26 cellular contexts compared by ENCODE assay signal in the genomic region with DNA sequence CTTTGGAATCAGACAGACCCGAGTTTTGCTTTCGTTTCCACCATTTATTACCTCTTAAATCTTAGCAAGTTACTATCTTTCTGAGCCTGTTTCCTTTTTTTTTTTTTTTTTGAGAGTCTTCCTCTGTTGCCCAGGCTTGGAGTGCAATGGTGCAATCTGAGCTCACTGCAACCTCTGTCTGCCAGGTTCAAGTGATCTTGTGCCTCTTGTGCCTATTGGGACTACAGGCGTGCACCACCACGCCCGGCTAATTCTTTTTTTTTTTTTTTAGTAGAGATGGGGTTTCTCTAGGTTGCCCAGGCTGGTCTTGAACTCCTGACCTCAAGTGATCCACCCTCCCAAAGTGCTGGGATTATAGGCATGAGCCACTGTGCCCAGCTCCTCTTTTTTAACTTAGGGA.
"Had no signal": no experiment of that assay in that cellular context is flagged by ENCODE, and none has a peak within 500 bp of the region (broad histone marks: within the 10 kb centered on the region; RNA-seq: fewer than 3 reads in every experiment).

No MANE protein-coding gene starts in this region.

- H3K4me1 Mint-ChIP-seq: central memory CD8-positive, alpha-beta T cell; neural crest cell had no signal

- H3K4me3 Mint-ChIP-seq: central memory CD8-positive, alpha-beta T cell; dendritic cell treated with granulocyte-macrophage colony-stimulating factor and Interleukin-4, amounts not matched to agents 40 ng/mL and 50 ng/mL, for 4 days; naive thymus-derived CD8-positive, alpha-beta T cell; neural crest cell; stimulated activated effector memory CD8-positive, alpha-beta T cell treated with anti-CD3 and anti-CD28 coated beads, Interleukin-12 subunit alpha, Interleukin-12 subunit beta, amount 100 ng/mL, for 72 hours had no signal

- H3K9me3 ChIP-seq: colonic mucosa, esophagus muscularis mucosa, gastroesophageal sphincter, heart left ventricle, left lung, right lobe of liver, stomach, testis, tibial artery, upper lobe of left lung had no signal

- H3K4me1 ChIP-seq: colonic mucosa, gastroesophageal sphincter, left lung, parathyroid adenoma, right lobe of liver, testis, upper lobe of left lung had no signal

- H3K36me3 ChIP-seq: colonic mucosa had no signal

- H3K4me3 ChIP-seq: colonic mucosa, esophagus muscularis mucosa, gastroesophageal sphincter, heart left ventricle, hepatocyte, left lung, right lobe of liver, stomach, testis, tibial artery, upper lobe of left lung had no signal

- H3K9me3 Mint-ChIP-seq: central memory CD8-positive, alpha-beta T cell; dendritic cell treated with granulocyte-macrophage colony-stimulating factor and Interleukin-4, amounts not matched to agents 40 ng/mL and 50 ng/mL, for 4 days; naive thymus-derived CD8-positive, alpha-beta T cell; stimulated activated effector memory CD8-positive, alpha-beta T cell treated with anti-CD3 and anti-CD28 coated beads, Interleukin-12 subunit alpha, Interleukin-12 subunit beta, amount 100 ng/mL, for 72 hours had no signal

- ATAC-seq: foreskin keratinocyte; gastroesophageal sphincter; heart left ventricle; left lung; naive thymus-derived CD8-positive, alpha-beta T cell; right lobe of liver; stimulated activated effector memory CD8-positive, alpha-beta T cell treated with anti-CD3 and anti-CD28 coated beads, Interleukin-12 subunit alpha, Interleukin-12 subunit beta, amount 100 ng/mL, for 72 hours had no signal

- H3K27me3 Mint-ChIP-seq: central memory CD8-positive, alpha-beta T cell; dendritic cell treated with granulocyte-macrophage colony-stimulating factor and Interleukin-4, amounts not matched to agents 40 ng/mL and 50 ng/mL, for 4 days; naive thymus-derived CD8-positive, alpha-beta T cell; progenitor cell of endocrine pancreas had no signal

- H3K36me3 Mint-ChIP-seq: stimulated activated effector memory CD8-positive, alpha-beta T cell treated with anti-CD3 and anti-CD28 coated beads, Interleukin-12 subunit alpha, Interleukin-12 subunit beta, amount 100 ng/mL, for 72 hours had no signal

- H3K27ac Mint-ChIP-seq: dendritic cell treated with granulocyte-macrophage colony-stimulating factor and Interleukin-4, amounts not matched to agents 40 ng/mL and 50 ng/mL, for 4 days; naive thymus-derived CD8-positive, alpha-beta T cell; progenitor cell of endocrine pancreas; stimulated activated effector memory CD8-positive, alpha-beta T cell treated with anti-CD3 and anti-CD28 coated beads, Interleukin-12 subunit alpha, Interleukin-12 subunit beta, amount 100 ng/mL, for 72 hours had no signal

- DNase-seq: colonic mucosa; effector memory CD4-positive, alpha-beta T cell; foreskin keratinocyte; heart left ventricle; kidney; left lung; mesendoderm; midbrain; naive thymus-derived CD8-positive, alpha-beta T cell; right lobe of liver; stimulated activated CD4-positive, alpha-beta T cell treated with anti-CD3 and anti-CD28 coated beads, Interleukin-2, amount 100 ng/mL, for 24 hours; stimulated activated CD4-positive, alpha-beta T cell treated with anti-CD3 and anti-CD28 coated beads, Interleukin-4, amount 100 ng/mL, for 24 hours; stimulated activated naive CD4-positive, alpha-beta T cell treated with Interleukin-2 at 50 U/mL for 16 hours; stomach; testis; tibial artery; upper lobe of left lung had no signal
